Comparison of ENCODE assay signal across 28 cellular contexts in the genomic region with DNA sequence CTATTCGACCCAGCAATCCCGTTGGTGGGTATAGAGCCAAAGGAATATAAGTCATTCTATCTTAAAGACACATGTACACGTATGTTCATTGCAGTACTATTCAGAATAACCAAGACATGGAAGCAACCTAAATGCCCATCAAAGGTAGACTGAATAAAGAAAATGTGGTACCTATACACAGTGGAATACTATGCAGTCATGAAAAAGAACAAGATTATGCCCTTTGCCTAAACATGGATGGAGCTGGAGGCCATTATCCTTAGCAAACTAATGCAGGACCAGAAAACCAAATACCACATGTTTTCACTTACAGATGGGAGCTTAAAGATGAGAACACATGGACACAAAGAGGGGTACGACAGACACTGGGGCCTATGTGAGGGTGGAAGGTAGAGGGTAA.
"Had no signal": no experiment of that assay in that cellular context is flagged by ENCODE, and none has a peak within 500 bp of the region (broad histone marks: within the 10 kb centered on the region; RNA-seq: fewer than 3 reads in every experiment).

No MANE protein-coding gene starts in this region.

- H2AFZ ChIP-seq: neural progenitor cell, parathyroid adenoma had no signal

- H3K4me1 ChIP-seq: parathyroid adenoma, psoas muscle, right lobe of liver, spleen, suprapubic skin, testis, tibial artery, transverse colon, vagina had no signal

- H3K27me3 ChIP-seq: neural progenitor cell, ovary, right lobe of liver, sigmoid colon, suprapubic skin, testis, tibial artery, transverse colon, vagina had no signal

- H3K79me2 ChIP-seq: parathyroid adenoma had no signal

- H3K9ac ChIP-seq: neural progenitor cell, parathyroid adenoma had no signal

- H3K27ac ChIP-seq: neural progenitor cell, ovary, parathyroid adenoma, psoas muscle, right lobe of liver, sigmoid colon, spleen, suprapubic skin, testis, tibial artery, transverse colon, vagina had no signal

- H3K4me3 ChIP-seq: neural progenitor cell, ovary, psoas muscle, right lobe of liver, sigmoid colon, spleen, suprapubic skin, testis, tibial artery, transverse colon, vagina had no signal

- H3K36me3 ChIP-seq: neural progenitor cell, ovary, right lobe of liver, sigmoid colon, spleen, suprapubic skin, tibial artery, transverse colon, vagina had no signal

- H3K9me3 ChIP-seq: ovary, right lobe of liver, suprapubic skin, testis, vagina had no signal

- H3K4me2 ChIP-seq: neural progenitor cell had no signal

- FAIRE-seq: small intestine, urothelium cell line had no signal

- DNase-seq: naive thymus-derived CD4-positive, alpha-beta T cell; natural killer cell; occipital lobe; ovary; posterior cingulate gyrus; psoas muscle; right cardiac atrium; right lobe of liver; sigmoid colon; small intestine; spleen; stimulated activated CD4-positive, alpha-beta T cell treated with anti-CD3 and anti-CD28 coated beads, Interleukin-12 subunit alpha, Interleukin-12 subunit beta, amount 100 ng/mL, for 4 hours; stimulated activated CD4-positive, alpha-beta T cell treated with anti-CD3 and anti-CD28 coated beads, Interleukin-1b, Interleukin-23, amount 100 ng/mL, for 48 hours; stimulated activated CD4-positive, alpha-beta T cell treated with anti-CD3 and anti-CD28 coated beads, Interleukin-4, amount 100 ng/mL, for 1 hour; stimulated activated CD4-positive, alpha-beta T cell treated with anti-CD3 and anti-CD28 coated beads, Interleukin-4, amount 100 ng/mL, for 4 hours; stimulated activated CD8-positive, alpha-beta memory T cell treated with anti-CD3 and anti-CD28 coated beads, Interleukin-4, amount 100 ng/mL, for 48 hours; stimulated activated naive CD4-positive, alpha-beta T cell; stimulated activated naive CD8-positive, alpha-beta T cell treated with anti-CD3 and anti-CD28 coated beads, Interleukin-15, amount 100 ng/mL, for 72 hours; stimulated activated naive CD8-positive, alpha-beta T cell treated with anti-CD3 and anti-CD28 coated beads, Interleukin-15, Interleukin-2, amounts not matched to agents 100 U/mL and 50 U/mL, for 24 hours; substantia nigra; testis; tibial artery; transverse colon had no signal
